In the genomic region with DNA sequence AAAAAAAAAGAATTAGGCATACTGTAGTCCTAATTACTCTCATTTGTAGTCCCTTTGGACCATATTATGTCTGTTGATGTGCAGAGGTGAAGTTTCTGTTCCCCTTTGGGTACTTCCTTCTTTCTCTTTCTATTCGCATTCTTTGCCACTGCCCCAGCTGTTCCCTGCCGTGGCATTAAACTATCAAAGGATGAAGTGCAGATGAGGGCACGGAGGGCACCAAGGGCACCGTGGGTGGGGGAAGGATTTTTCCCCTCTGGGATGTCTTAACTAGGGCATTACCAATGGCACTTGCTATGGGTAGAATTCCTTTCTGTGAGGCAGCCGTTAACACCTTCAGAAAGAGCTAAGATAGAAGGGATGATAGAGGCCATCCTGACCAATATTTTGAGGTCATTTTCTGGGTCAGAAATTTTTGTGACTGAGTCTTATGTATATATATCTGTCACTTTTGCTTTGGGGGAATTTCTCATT, we compare ENCODE assay signal across 10 cellular contexts. TPM values are rescaled to one million over a fixed set of nuclear protein-coding genes. Genes with fewer than 3 reads are reported as not detected.
DNase-seq lines count a peak whose midpoint lies in the region; ATAC-seq and TF ChIP-seq lines count a peak whose summit lies in the region.
"Had no signal": no experiment of that assay in that cellular context is flagged by ENCODE, and none has a peak within 500 bp of the region (broad histone marks: within the 10 kb centered on the region; RNA-seq: fewer than 3 reads in every experiment).

No MANE protein-coding gene starts in this region.

- DNase-seq in activated B cell treated with CpG ODN at 0.5 μM for 24 hours (peak; percentile 52), kidney tubule cell (ENCODE audit: low spot score) (no peak), NCI-H82 (lab: John Stamatoyannopoulos, UW) (no peak), amniotic stem cell (lab: John Stamatoyannopoulos, UW) (no peak)
- no peak for DNase-seq in CD8-positive, alpha-beta memory T cell
- DNase-seq: activated gamma-delta T cell treated with Interleukin-2 at 50 U/mL for 16 hours, NCI-H2171 treated with DMSO at 0.1 percent for 48 hours had no signal

- no peaks in the 10 kb centered on the region for H3K36me3 ChIP-seq in CD8-positive, alpha-beta memory T cell (ENCODE audit: insufficient read depth, low read length)

- H3K27me3 Mint-ChIP-seq in activated B cell treated with CpG ODN at 0.5 μM for 24 hours: no peaks in the 10 kb centered on the region
- H3K27me3 Mint-ChIP-seq in CD8-positive, alpha-beta memory T cell: peaks cover 7% of the 10 kb centered on the region in 2 donors

- intact Hi-C loops in activated B cell treated with CpG ODN at 0.5 μM for 24 hours (cut with micrococcal nuclease): loop anchor here (1.0 to 10.0 kb wide), 6 partner anchors 15 to 735 kb away; partner anchors contain the start of genes IKBKE and RHEX

- H3K9me3 ChIP-seq in CD8-positive, alpha-beta memory T cell (ENCODE audit: low read length): no peaks in the 10 kb centered on the region

- peak overlapping the region; percentile 78 for H3K4me3 Mint-ChIP-seq in activated B cell treated with CpG ODN at 0.5 μM for 24 hours
- peak overlapping the region in 1 of 7 donors; percentile 42 for H3K4me3 Mint-ChIP-seq in CD8-positive, alpha-beta memory T cell

- H3K36me3 Mint-ChIP-seq in activated B cell treated with CpG ODN at 0.5 μM for 24 hours (ENCODE audit: low read depth): no peaks in the 10 kb centered on the region
- no peaks in the 10 kb centered on the region for H3K36me3 Mint-ChIP-seq in CD8-positive, alpha-beta memory T cell

- no peak overlapping the region for H3K27ac ChIP-seq in CD8-positive, alpha-beta memory T cell (ENCODE audit: low read depth, low read length)

- CTCF ChIA-PET in activated B cell treated with CpG ODN at 0.5 μM for 24 hours (lab: Charles Lee): interaction anchor here (0.6 to 1.9 kb wide), 6 partner anchors 27 to 129 kb away, joined by 3 to 5 read pairs (median 4); partner anchors contain the start of gene DYRK3
- CTCF ChIA-PET in CD8-positive, alpha-beta memory T cell (lab: Charles Lee): interaction anchor here (0.9 to 2.4 kb wide), 4 partner anchors 9 to 45 kb away, joined by 3 to 10 read pairs (median 4); partner anchors contain the start of gene DYRK3

- H3K4me3 ChIP-seq in GM08714 (ENCODE audit: low read length): peak overlapping the region; percentile 32; the same call in 1 of the 2 replicates
- H3K4me3 ChIP-seq in CD8-positive, alpha-beta memory T cell (ENCODE audit: low read length): no peak overlapping the region

- peak overlapping the region; percentile 95 for H3K27ac Mint-ChIP-seq in activated B cell treated with CpG ODN at 0.5 μM for 24 hours
- H3K27ac Mint-ChIP-seq in CD8-positive, alpha-beta memory T cell: peak overlapping the region in 1 of 8 donors; percentile 71

- no peaks in the 10 kb centered on the region for H3K27me3 ChIP-seq in CD8-positive, alpha-beta memory T cell (ENCODE audit: insufficient read depth, low read length, poor library complexity, severe bottlenecking)

- ATAC-seq in GM19463 (IDR thresholded peaks at IDR 0.05; ENCODE audit: unreplicated experiment) (peak; percentile 73), HG03196 (IDR thresholded peaks at IDR 0.05; ENCODE audit: unreplicated experiment) (peak; percentile 82), activated B cell treated with CpG ODN at 0.5 μM for 24 hours (ENCODE audit: low read depth) (peak; percentile 85)

- H3K4me1 ChIP-seq in CD8-positive, alpha-beta memory T cell (ENCODE audit: insufficient read depth, low read length): peaks cover 13% of the 10 kb centered on the region

- POLR2A ChIA-PET in activated B cell treated with CpG ODN at 0.5 μM for 24 hours (lab: Charles Lee): interaction anchor here (0.5 to 1.4 kb wide), 13 partner anchors 31 to 1145 kb away, joined by 3 to 10 read pairs (median 3); partner anchors contain the start of genes DYRK3, EIF2D and FCMR
- POLR2A ChIA-PET in CD8-positive, alpha-beta memory T cell (lab: Charles Lee): no interaction called here

- TF ChIP-seq CTCF in activated B cell treated with CpG ODN at 0.5 μM for 24 hours (IDR thresholded peaks at IDR 0.05): no peak

- peaks cover 73% of the 10 kb centered on the region for H3K4me1 Mint-ChIP-seq in activated B cell treated with CpG ODN at 0.5 μM for 24 hours
- H3K4me1 Mint-ChIP-seq in CD8-positive, alpha-beta memory T cell: peaks cover 6 to 17% (median 13%) of the 10 kb centered on the region in 3 donors

- no peaks in the 10 kb centered on the region for H3K9me3 Mint-ChIP-seq in activated B cell treated with CpG ODN at 0.5 μM for 24 hours
- no peaks in the 10 kb centered on the region for H3K9me3 Mint-ChIP-seq in CD8-positive, alpha-beta memory T cell

RNA-seq across cellular contexts. Expression of gene MAPKAPK2, which starts 4.9 kb away (rescaled TPM):
- 71.2 and 72.1 TPM in 2 replicates for total RNA-seq in activated B cell treated with CpG ODN at 0.5 μM for 24 hours
- 10 to 100 TPM; 78.4 to 79.1 TPM for total RNA-seq in CD8-positive, alpha-beta memory T cell
- polyA plus RNA-seq in CD8-positive, alpha-beta memory T cell: 5.0 TPM

RNA-seq across cellular contexts. Expression of gene DYRK3, which starts 44.4 kb away (rescaled TPM):
- 0.33 and 0.37 TPM in 2 replicates for total RNA-seq in activated B cell treated with CpG ODN at 0.5 μM for 24 hours
- 10 to 100 TPM; 11.0 to 11.7 TPM for total RNA-seq in CD8-positive, alpha-beta memory T cell
- polyA plus RNA-seq in CD8-positive, alpha-beta memory T cell: not detected
